Comparison of ENCODE assay signal across 8 cellular contexts in genomic region chr7:7653568-7654187, GRCh38. TPM values are rescaled to one million over a fixed set of nuclear protein-coding genes. Genes with fewer than 3 reads are reported as not detected.
DNase-seq lines count a peak whose midpoint lies in the region; ATAC-seq and TF ChIP-seq lines count a peak whose summit lies in the region.

No MANE protein-coding gene starts in this region.

- TF ChIP-seq EP300 in stomach (IDR thresholded peaks at IDR 0.05), result no peak

- H3K4me1 ChIP-seq in HCT116 (ENCODE audit: control insufficient read depth in 1 of 2, insufficient read depth in 2 of 2, low read length in 2 of 2) (no peaks in the 10 kb centered on the region), stomach (peaks cover 0 to 47% (median 7%) of the 10 kb centered on the region in 4 donors)

- TF ChIP-seq POLR2A in HCT116 (IDR thresholded peaks at IDR 0.05; ENCODE audit: borderline replicate concordance, extremely low read depth, insufficient read depth, insufficient read length) (no peak), stomach (IDR thresholded peaks at IDR 0.05) (no peak)

- ATAC-seq in HCT116 (peak; percentile 71), GM21528 (IDR thresholded peaks at IDR 0.05; ENCODE audit: low FRiP score, unreplicated experiment) (no peak)
- ATAC-seq in activated CD4-positive, CD25-positive, alpha-beta regulatory T cell treated with anti-CD3 and anti-CD28 coated beads, Interleukin-2, amount 50 U/mL, for 24 hours, result no peak

- no peaks in the 10 kb centered on the region; the same call in 1 of the 2 replicates for H3K79me2 ChIP-seq in HCT116 (ENCODE audit: insufficient read depth, low read length)

- no peaks in the 10 kb centered on the region for H3K9me3 ChIP-seq in HCT116 (ENCODE audit: control insufficient read depth in 1 of 2, insufficient read depth in 1 of 2, low read depth in 1 of 2, low read length in 2 of 2)
- no peaks in the 10 kb centered on the region for H3K9me3 ChIP-seq in stomach

- peak; percentile 20 to 80 (median 76); a peak in 5 of 6 replicates for TF ChIP-seq CTCF in HCT116 (IDR thresholded peaks at IDR 0.05 in 2 of 3, conservative IDR thresholded peaks at IDR 0.05 in 1 of 3; ENCODE audit: borderline replicate concordance in 1 of 3, insufficient read depth in 1 of 3, low read depth in 2 of 3, low read length in 2 of 3)
- peak in 2 of 7 experiments; percentile 19 to 43 for TF ChIP-seq CTCF in stomach (IDR thresholded peaks at IDR 0.05)

- 69 to 76% (median 74%) methylated on average over 3 of the region's 3 CpGs for WGBS in stomach, 5 donors

- H4K20me1 ChIP-seq in HCT116 (ENCODE audit: insufficient read depth), result no peaks in the 10 kb centered on the region

- H3K9me2 ChIP-seq in HCT116 (ENCODE audit: insufficient read depth), result no peaks in the 10 kb centered on the region

- H3K27ac ChIP-seq in HCT116 (ENCODE audit: low read depth, low read length) (no peak overlapping the region), stomach (no peak overlapping the region)

- no peaks in the 10 kb centered on the region for H3K36me3 ChIP-seq in HCT116 (ENCODE audit: control insufficient read depth in 1 of 2, insufficient read depth in 2 of 2, low read length in 2 of 2)
- no peaks in the 10 kb centered on the region for H3K36me3 ChIP-seq in stomach

- BruUV-seq in HCT116 (replicated peaks; lab: Mats Ljungman, UMichigan), result no TSS peak

- H3K4me3 ChIP-seq in HCT116 (replicated peaks in 1 of 2; ENCODE audit: low read depth in 1 of 2, low read length in 2 of 2) (no peak overlapping the region), stomach (no peak overlapping the region)

- TF ChIP-seq RAD21 in HCT116 (IDR thresholded peaks at IDR 0.05; ENCODE audit: low read depth), result peak; percentile 26; the same call in 1 of the 2 replicates

- intact Hi-C loops in HCT116 (cut with micrococcal nuclease), result no loop called here
- intact Hi-C loops in stomach (cut with DNase I; ENCODE audit: low total_unique reads), result no loop called here

- CTCF ChIA-PET in HCT116 (lab: Charles Lee), result no interaction called here

- H3K4me2 ChIP-seq in HCT116 (ENCODE audit: low read length), result no peak overlapping the region

- RAD21 ChIA-PET in HCT116 (lab: Charles Lee; ENCODE audit: low non-redundant PET in 1 of 2, low total read pairs in 2 of 2, uncharacterized antibody in 2 of 2, unreplicated experiment in 2 of 2), result no interaction called here

- H3K27me3 ChIP-seq in HCT116 (ENCODE audit: insufficient read depth, low read length) (no peaks in the 10 kb centered on the region), stomach (no peaks in the 10 kb centered on the region)

- no peak overlapping the region for H2AFZ ChIP-seq in HCT116 (ENCODE audit: low read depth, low read length, poor library complexity, severe bottlenecking)

- DNase-seq in D341Med (ENCODE audit: low spot score) (peak; percentile 37), HCT116 (ENCODE audit: low read depth, low spot score) (peak; percentile 28), kidney tubule cell (ENCODE audit: low spot score) (peak; percentile 23), globus pallidus (ENCODE audit: low spot score) (no peak), stomach (no peak)
- peak; percentile 16 to 30 for DNase-seq in activated CD4-positive, alpha-beta T cell treated with anti-CD3 and anti-CD28 coated beads, Interleukin-2, amount 50 U/mL, for 48 hours

- H3K9ac ChIP-seq in HCT116 (ENCODE audit: low read length), result no peak overlapping the region

- POLR2A ChIA-PET in HCT116 (lab: Charles Lee), result no interaction called here

TF ChIP-seq in HCT116, 20 proteins besides CTCF, POLR2A, EP300 and RAD21:
- TF ChIP-seq YY1 (IDR thresholded peaks at IDR 0.05; ENCODE audit: extremely low read depth, insufficient replicate concordance, low read depth, low read length), result peak; percentile 46
- 0 out of 2 replicates have a peak, but pooled peaks have one; percentile 35 for TF ChIP-seq CBX3 (IDR thresholded peaks at IDR 0.05; ENCODE audit: low read depth)
- peak; percentile 37; the same call in 1 of the 2 replicates for TF ChIP-seq CEBPB (IDR thresholded peaks at IDR 0.05; ENCODE audit: low read depth)
- TF ChIP-seq EZH2 (IDR thresholded peaks at IDR 0.05), result no peak

RNA-seq across cellular contexts. Expression of gene UMAD1, which starts 13.1 kb away (rescaled TPM):
- total RNA-seq in HCT116 (2021; ENCODE audit: unreplicated experiment), result 12.7 TPM
- polyA plus RNA-seq in HCT116 (2012), result 5.9 and 8.6 TPM in 2 replicates
- total RNA-seq in stomach, result 100 to 1,000 TPM in 1 of 5 donors, 10 to 100 TPM in 4; 22.0 to 175 (median 37.9) TPM
- 10 to 100 TPM in 2 of 3 donors, 1 to 10 TPM in 1; 7.8 to 43.4 (median 21.5) TPM for polyA plus RNA-seq in stomach

Comparison
In these comparisons a context has a peak if more than half of its experiments do, and no peak if none do; other contexts are left out.
1. DNase-seq: peak in D341Med (single experiment), HCT116 (single experiment), activated CD4-positive, alpha-beta T cell treated with anti-CD3 and anti-CD28 coated beads, Interleukin-2, amount 50 U/mL, for 48 hours (2 of 2) and kidney tubule cell (single experiment); none in globus pallidus (single experiment) and stomach (single experiment).